9 cellular contexts compared by ENCODE assay signal in the genomic region with DNA sequence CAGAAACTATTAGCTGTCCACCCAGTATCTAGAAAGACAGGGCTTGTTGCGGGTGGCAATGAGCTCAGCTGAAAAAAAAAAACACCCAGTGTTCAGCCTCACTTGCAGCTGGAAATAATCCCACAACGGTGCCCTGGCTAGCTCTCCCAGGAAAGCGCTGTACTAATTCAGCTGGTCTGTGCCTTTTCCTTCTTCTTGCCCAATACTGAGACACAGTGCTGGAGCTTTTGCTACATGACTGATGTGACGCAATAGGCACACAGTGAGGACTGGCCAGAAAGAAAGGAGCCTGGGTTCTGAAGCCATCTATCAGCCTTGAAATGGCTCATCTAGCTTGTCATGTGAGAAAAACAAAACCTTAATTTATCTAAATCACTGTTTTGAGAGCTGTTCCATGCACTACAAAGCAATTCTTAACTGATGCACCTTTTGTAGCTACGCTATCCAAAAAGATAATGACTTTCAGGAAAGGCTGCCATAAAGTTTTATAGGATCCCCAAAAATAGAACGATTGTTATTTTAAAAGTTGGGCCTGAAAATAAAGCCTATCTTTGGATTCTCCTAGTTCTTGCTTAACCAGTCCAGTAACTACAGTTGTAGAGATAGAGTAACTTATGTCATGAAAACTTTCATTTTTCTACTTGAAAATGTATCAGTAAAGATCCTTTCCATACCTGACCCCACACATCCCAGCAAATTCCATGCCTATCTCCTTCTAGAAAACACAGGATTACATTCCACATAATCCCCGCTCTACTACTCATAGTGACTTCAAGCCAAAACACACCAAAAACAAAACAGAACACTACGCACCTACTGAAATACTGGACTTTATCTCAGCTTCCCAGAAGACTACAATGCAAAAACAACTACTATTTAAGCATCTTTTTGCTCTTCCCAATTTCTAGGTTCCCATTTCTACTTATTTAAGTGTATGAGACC. TPM values are rescaled to one million over a fixed set of nuclear protein-coding genes. Genes with fewer than 3 reads are reported as not detected.
A peak's percentile ranks its signal among the peaks of the same experiment; 100 is the strongest.
DNase-seq lines count a peak whose midpoint lies in the region; ATAC-seq, FAIRE-seq and TF ChIP-seq lines count a peak whose summit lies in the region.
"Had no signal": no experiment of that assay in that cellular context is flagged by ENCODE, and none has a peak within 500 bp of the region (broad histone marks: within the 10 kb centered on the region; RNA-seq: fewer than 3 reads in every experiment).

No MANE protein-coding gene starts in this region.

- DNase-seq in HuH-7 (ENCODE audit: low spot score) = peak; percentile 50
- DNase-seq in cardiac fibroblast (ENCODE audit: low read depth in 2 of 2) = peak; percentile 71 to 80
- peak; percentile 79 for DNase-seq in HepG2 (ENCODE audit: low spot score)
- peak in 34 of 49 donors; percentile 12 to 60 (median 26) for DNase-seq in substantia nigra (lab: John Stamatoyannopoulos, UW)
- no peak for DNase-seq in HT-29 (ENCODE audit: low spot score)
- DNase-seq in GM13977 (ENCODE audit: low spot score) = no peak
- DNase-seq in stimulated activated CD4-positive, alpha-beta T cell treated with anti-CD3 and anti-CD28 coated beads, Interleukin-12 subunit alpha, Interleukin-12 subunit beta, amount 100 ng/mL, for 4 hours = no peak

- no peak for TF ChIP-seq CTCF in cardiac fibroblast (IDR thresholded peaks at IDR 0.05; ENCODE audit: low read depth, low read length)
- no peak for TF ChIP-seq CTCF in HepG2 (CRISPR knock-in tag; IDR thresholded peaks at IDR 0.05)
- no peak for TF ChIP-seq CTCF in GM13977 (IDR thresholded peaks at IDR 0.05; ENCODE audit: extremely low read depth, insufficient read depth, missing control alignments)

- H2AFZ ChIP-seq in HepG2 (ENCODE audit: low read length) = no peak overlapping the region

- H3K79me2 ChIP-seq in HepG2 (ENCODE audit: insufficient read depth, low read length) = no peaks in the 10 kb centered on the region

- BruUV-seq in HepG2 (replicated peaks; lab: Mats Ljungman, UMichigan) = no TSS peak

- ATAC-seq in HepG2 (peak; percentile 98), GM21526 (IDR thresholded peaks at IDR 0.05; ENCODE audit: low FRiP score, unreplicated experiment) (no peak)
- ATAC-seq: GM12878 had no signal

- in situ Hi-C loops in HepG2 (cut with HindIII; ENCODE audit: extremely low pct_ligation_motif_present, low pct_unique_long_range_greater_than_20kb) (no loop called here), GM13977 (cut with MboI; ENCODE audit: low pct_unique_long_range_greater_than_20kb, low sequenced_read_pairs, unreplicated experiment) (no loop called here)

- H3K9me3 ChIP-seq in HepG2 (ENCODE audit: low read length) = no peaks in the 10 kb centered on the region

- H3K4me1 ChIP-seq in HepG2 (ENCODE audit: insufficient read depth, low read length) = peaks cover 31% of the 10 kb centered on the region

- intact Hi-C loops in HepG2 (cut with micrococcal nuclease; ENCODE audit: unreplicated experiment) = loop anchor here (1.0 kb wide), 1 partner anchor 16 kb away; the partner anchor contains the start of gene KIDINS220

- TF ChIP-seq EP300 in HepG2 (IDR thresholded peaks at IDR 0.05; ENCODE audit: low read depth in 2 of 2, low read length in 2 of 2) (peak in 1 of 2 experiments; percentile 27; a peak in 1 of 4 replicates), HepG2 (CRISPR knock-in tag; IDR thresholded peaks at IDR 0.05; ENCODE audit: borderline replicate concordance) (no peak)

- H3K36me3 ChIP-seq in HepG2 (replicated peaks in 1 of 2; ENCODE audit: control insufficient read depth in 1 of 2, insufficient read depth in 2 of 2, low read length in 2 of 2) = peaks cover 7 to 38% of the 10 kb centered on the region in 2 experiments; a peak in 4 of 5 replicates

- POLR2A ChIA-PET in HepG2 (lab: Yijun Ruan, JAX) = interaction anchor here (0.5 to 1.2 kb wide), 2 partner anchors 15 to 34 kb away, joined by 3 to 5 read pairs; no protein-coding TSS in a partner anchor

- H3K27me3 ChIP-seq in HepG2 (ENCODE audit: control insufficient read depth in 1 of 2, insufficient read depth in 2 of 2, low read length in 2 of 2) = no peaks in the 10 kb centered on the region

- no peaks in the 10 kb centered on the region for H4K20me1 ChIP-seq in HepG2 (ENCODE audit: insufficient read depth, low read length)

- CTCF ChIA-PET in HepG2 (lab: Yijun Ruan, JAX; ENCODE audit: low intra/inter-chr PET ratio, low total read pairs) = no interaction called here

- peak; percentile 79 for FAIRE-seq in HepG2 (lab: Jason Lieb, UNC)
- FAIRE-seq: GM12878 had no signal

- H3K4me3 ChIP-seq in cardiac fibroblast (replicated peaks in 1 of 2; ENCODE audit: low read depth in 2 of 2, low read length in 2 of 2) = no peak overlapping the region
- no peak overlapping the region for H3K4me3 ChIP-seq in HepG2 (replicated peaks in 1 of 3; ENCODE audit: insufficient read depth in 1 of 3, low read depth in 2 of 3, low read length in 3 of 3)
- H3K4me3 ChIP-seq: GM12878 had no signal

- no peak overlapping the region for H3K9ac ChIP-seq in HepG2 (ENCODE audit: insufficient read depth, low read depth, low read length)

- no peak overlapping the region for H3K4me2 ChIP-seq in HepG2 (ENCODE audit: low read depth, low read length)

- TF ChIP-seq RAD21 in HepG2 (CRISPR knock-in tag; IDR thresholded peaks at IDR 0.05) = no peak

- 67% methylated on average over 8 of the region's 8 CpGs for WGBS in HepG2 (ENCODE audit: low lambda C conversion rate)

- TF ChIP-seq POLR2A in HepG2 (IDR thresholded peaks at IDR 0.05; ENCODE audit: insufficient read depth in 1 of 2, low read depth in 2 of 2, low read length in 2 of 2) = no peak

- H3K27ac ChIP-seq in HepG2 (ENCODE audit: extremely low read length, insufficient read depth, low read length) (peak overlapping the region; percentile 4), substantia nigra (ENCODE audit: low read depth, low read length, poor library complexity, severe bottlenecking) (peak overlapping the region; percentile 9)

TF ChIP-seq in HepG2, 621 proteins besides CTCF, POLR2A, EP300 and RAD21 (continues in another document):
- TF ChIP-seq ZNF619 (CRISPR knock-in tag; IDR thresholded peaks at IDR 0.05) (no peak), DPF2 (CRISPR knock-in tag; IDR thresholded peaks at IDR 0.05; ENCODE audit: borderline replicate concordance, low read depth) (no peak), TCF7 (IDR thresholded peaks at IDR 0.05; ENCODE audit: low read depth) (no peak), SMYD3 (CRISPR knock-in tag; IDR thresholded peaks at IDR 0.05) (no peak), KLF15 (CRISPR knock-in tag; IDR thresholded peaks at IDR 0.05; ENCODE audit: borderline replicate concordance) (no peak), RBFOX2 (IDR thresholded peaks at IDR 0.05; ENCODE audit: low read depth, low read length) (no peak), FOXM1 (CRISPR knock-in tag; IDR thresholded peaks at IDR 0.05) (no peak), CBX5 (CRISPR knock-in tag; IDR thresholded peaks at IDR 0.05; ENCODE audit: borderline replicate concordance) (peak; percentile 83), ZNF382 (CRISPR knock-in tag; IDR thresholded peaks at IDR 0.05; ENCODE audit: borderline replicate concordance) (no peak), HOXA9 (CRISPR knock-in tag; IDR thresholded peaks at IDR 0.05; ENCODE audit: borderline replicate concordance) (no peak), CENPBD1 (CRISPR knock-in tag; IDR thresholded peaks at IDR 0.05; ENCODE audit: borderline replicate concordance, low read depth) (no peak), KLF11 (CRISPR knock-in tag; IDR thresholded peaks at IDR 0.05) (no peak), ATF1 (CRISPR knock-in tag; IDR thresholded peaks at IDR 0.05) (no peak), ZNF576 (CRISPR knock-in tag; IDR thresholded peaks at IDR 0.05) (no peak), JDP2 (CRISPR knock-in tag; IDR thresholded peaks at IDR 0.05; ENCODE audit: borderline replicate concordance) (no peak), ZNF124 (CRISPR knock-in tag; IDR thresholded peaks at IDR 0.05) (peak; percentile 63; the same call in 1 of the 2 replicates), ZNF564 (CRISPR knock-in tag; IDR thresholded peaks at IDR 0.05) (no peak), ZNF282 (IDR thresholded peaks at IDR 0.05; ENCODE audit: partially characterized antibody) (no peak), MXI1 (IDR thresholded peaks at IDR 0.05; ENCODE audit: borderline replicate concordance, low read depth, low read length) (no peak)

RNA-seq across cellular contexts. Expression of gene KIDINS220, which starts 15.9 kb away (rescaled TPM):
- total RNA-seq in HepG2 (2016; rRNA removed; fragmentation: Illumina TruSeq; extraction: Trizol) = 22.4 and 32.3 TPM in 2 replicates
- total RNA-seq in HepG2 (2016; cell fraction: cytosol; rRNA removed; fragmentation: Illumina TruSeq; extraction: Trizol; ENCODE audit: low read depth) = 3.3 and 4.9 TPM in 2 replicates
- total RNA-seq in HepG2 (2016; cell fraction: insoluble cytoplasmic fraction; rRNA removed; fragmentation: Illumina TruSeq; extraction: Trizol) = 22.9 and 30.7 TPM in 2 replicates
- total RNA-seq in HepG2 (2016; cell fraction: membrane; rRNA removed; fragmentation: Illumina TruSeq; extraction: Trizol) = 5.4 and 7.1 TPM in 2 replicates
- 67.0 and 70.2 TPM in 2 replicates for total RNA-seq in HepG2 (2016; cell fraction: nucleus; rRNA removed; fragmentation: Illumina TruSeq; extraction: Trizol)
- 24.3 and 25.2 TPM in 2 replicates for polyA plus RNA-seq in HepG2 (2011; rRNA removed)
- polyA plus RNA-seq in HepG2 (2011; cell fraction: cytosol; rRNA removed) = 17.3 and 21.0 TPM in 2 replicates
- polyA plus RNA-seq in HepG2 (2011; cell fraction: nucleus; rRNA removed) = 39.1 and 40.8 TPM in 2 replicates
- polyA plus RNA-seq in HepG2 (2012) = 18.0 and 22.9 TPM in 2 replicates
- 0.63 and 0.76 TPM in 2 replicates for polyA plus RNA-seq in HepG2 (2016; cell fraction: cytosol; fragmentation: Illumina TruSeq; extraction: Trizol; ENCODE audit: low read depth)
- 10.6 and 10.9 TPM in 2 replicates for polyA plus RNA-seq in HepG2 (2016; cell fraction: insoluble cytoplasmic fraction; fragmentation: Illumina TruSeq; extraction: Trizol; ENCODE audit: low read depth)
- 1.1 and 1.4 TPM in 2 replicates for polyA plus RNA-seq in HepG2 (2016; cell fraction: membrane; fragmentation: Illumina TruSeq; extraction: Trizol; ENCODE audit: low read depth)
- 40.0 and 48.7 TPM in 2 replicates for polyA plus RNA-seq in HepG2 (2016; cell fraction: nucleus; fragmentation: Illumina TruSeq; extraction: Trizol; ENCODE audit: insufficient read depth, low read depth)
- polyA minus RNA-seq in HepG2 (2011; rRNA and poly(A)+ RNA removed; ENCODE audit: low replicate concordance) = 69.7 and 110 TPM in 2 replicates
- 23.3 and 31.7 TPM in 2 replicates for polyA minus RNA-seq in HepG2 (2011; cell fraction: cytosol; rRNA and poly(A)+ RNA removed)
- 194 and 209 TPM in 2 replicates for polyA minus RNA-seq in HepG2 (2011; cell fraction: nucleus; rRNA and poly(A)+ RNA removed)
- total RNA-seq in HT-29 (2014; rRNA removed; shearing (Covaris generic)) = 15.7 and 28.1 TPM in 2 replicates

Comparison
In these comparisons a context has a peak if more than half of its experiments do, and no peak if none do; other contexts are left out.
1. DNase-seq: peak in HuH-7 (single experiment), cardiac fibroblast (2 of 2), HepG2 (single experiment) and substantia nigra (34 of 49); none in HT-29 (single experiment), GM13977 (single experiment) and stimulated activated CD4-positive, alpha-beta T cell treated with anti-CD3 and anti-CD28 coated beads, Interleukin-12 subunit alpha, Interleukin-12 subunit beta, amount 100 ng/mL, for 4 hours (single experiment).